In genomic region chr6:43115365-43115764, GRCh38 we compare ENCODE assay signal across 1 cellular context.
TF ChIP-seq lines count a peak whose summit lies in the region.

No MANE protein-coding gene starts in this region.

TF ChIP-seq in K562, 482 proteins besides CTCF, POLR2A, EP300 and RAD21 (continued from another document and continues in another):
- no peak for TF ChIP-seq CUX1 (CRISPR knock-in tag; IDR thresholded peaks at IDR 0.05)
- no peak for TF ChIP-seq MED1 (CRISPR knock-in tag; IDR thresholded peaks at IDR 0.05; ENCODE audit: borderline replicate concordance)
- no peak for TF ChIP-seq RBM15 (IDR thresholded peaks at IDR 0.05; ENCODE audit: insufficient read depth, low read length)
- TF ChIP-seq MCM3 (IDR thresholded peaks at IDR 0.05): no peak
- TF ChIP-seq STAG1 (CRISPR knock-in tag; IDR thresholded peaks at IDR 0.05; ENCODE audit: borderline replicate concordance): no peak
- TF ChIP-seq RHOXF2B (CRISPR knock-in tag; conservative IDR thresholded peaks at IDR 0.05): no peak
- no peak for TF ChIP-seq HMG20B (CRISPR knock-in tag; IDR thresholded peaks at IDR 0.05)
- no peak for TF ChIP-seq ID3 (CRISPR knock-in tag; IDR thresholded peaks at IDR 0.05)
- TF ChIP-seq ID3 (tag; IDR thresholded peaks at IDR 0.05): no peak
- TF ChIP-seq DMBX1 (CRISPR knock-in tag; IDR thresholded peaks at IDR 0.05; ENCODE audit: borderline replicate concordance): no peak; the same call in 1 of the 2 replicates
- TF ChIP-seq JUND (IDR thresholded peaks at IDR 0.05; ENCODE audit: borderline replicate concordance, low read depth, low read length): 0 out of 2 replicates have a peak, but pooled peaks have one; percentile 18
- peak; percentile 63; the same call in 1 of the 3 replicates for TF ChIP-seq JUND (tag; IDR thresholded peaks at IDR 0.05; ENCODE audit: borderline replicate concordance, low read depth, low read length)
- no peak for TF ChIP-seq ZNF436 (CRISPR knock-in tag; IDR thresholded peaks at IDR 0.05)
- TF ChIP-seq FIP1L1 (IDR thresholded peaks at IDR 0.05; ENCODE audit: low read depth, low read length, poor library complexity, severe bottlenecking): no peak
- no peak for TF ChIP-seq TRIM24 (IDR thresholded peaks at IDR 0.05)
- peak; percentile 61 for TF ChIP-seq NFRKB (IDR thresholded peaks at IDR 0.05; ENCODE audit: low read depth)
- TF ChIP-seq TOE1 (IDR thresholded peaks at IDR 0.05; ENCODE audit: borderline replicate concordance): 0 out of 2 replicates have a peak, but pooled peaks have one; percentile 35
- no peak for TF ChIP-seq TOE1 (CRISPR knock-in tag; IDR thresholded peaks at IDR 0.05; ENCODE audit: borderline replicate concordance, low read depth)
- TF ChIP-seq FOXJ3 (CRISPR knock-in tag; IDR thresholded peaks at IDR 0.05): no peak
- TF ChIP-seq SMARCE1 (IDR thresholded peaks at IDR 0.05): peak; percentile 45; the same call in 1 of the 2 replicates
- TF ChIP-seq ZBTB2 (IDR thresholded peaks at IDR 0.05): no peak; the same call in 1 of the 2 replicates
- TF ChIP-seq NFIX (CRISPR knock-in tag; IDR thresholded peaks at IDR 0.05; ENCODE audit: low read depth): no peak
- no peak for TF ChIP-seq ZC3H11A (IDR thresholded peaks at IDR 0.05; ENCODE audit: low read depth, low read length)
- TF ChIP-seq TAF7 (tag; IDR thresholded peaks at IDR 0.05): 0 out of 2 replicates have a peak, but pooled peaks have one; percentile 11
- TF ChIP-seq SIN3B (IDR thresholded peaks at IDR 0.05; ENCODE audit: low read depth): no peak
- peak; percentile 59 for TF ChIP-seq ARID1B (IDR thresholded peaks at IDR 0.05)
- no peak for TF ChIP-seq NFE2L1 (tag; IDR thresholded peaks at IDR 0.05; ENCODE audit: borderline replicate concordance, low read depth)
- TF ChIP-seq HINFP (tag; conservative IDR thresholded peaks at IDR 0.05; ENCODE audit: low read depth): no peak; the same call in 1 of the 2 replicates
- TF ChIP-seq NFE2 (IDR thresholded peaks at IDR 0.05; ENCODE audit: low read depth): peak; percentile 91
- no peak for TF ChIP-seq CEBPZ (IDR thresholded peaks at IDR 0.05; ENCODE audit: borderline replicate concordance, low read depth, low read length)
- no peak for TF ChIP-seq PBX2 (CRISPR knock-in tag; IDR thresholded peaks at IDR 0.05; ENCODE audit: low read depth)
- TF ChIP-seq PBX2 (tag; conservative IDR thresholded peaks at IDR 0.05; ENCODE audit: low read depth): no peak
- TF ChIP-seq ZNF316 (IDR thresholded peaks at IDR 0.05): peak; percentile 81
- no peak for TF ChIP-seq HMBOX1 (IDR thresholded peaks at IDR 0.05)
- no peak for TF ChIP-seq ZNF740 (CRISPR knock-in tag; IDR thresholded peaks at IDR 0.05)
- 0 out of 4 replicates have a peak, but pooled peaks of 1 of the 2 experiments have one; percentile 54 for TF ChIP-seq ZNF740 (tag; IDR thresholded peaks at IDR 0.05)
- no peak for TF ChIP-seq ZNF57 (CRISPR knock-in tag; IDR thresholded peaks at IDR 0.05)
- TF ChIP-seq FOXK2 (conservative IDR thresholded peaks at IDR 0.05 in 1 of 2, IDR thresholded peaks at IDR 0.05 in 1 of 2; ENCODE audit: low read depth in 2 of 2): peak in 1 of 2 experiments; percentile 41; a peak in 1 of 4 replicates
- TF ChIP-seq OTX1 (CRISPR knock-in tag; IDR thresholded peaks at IDR 0.05): no peak
- no peak for TF ChIP-seq KDM2B (CRISPR knock-in tag; IDR thresholded peaks at IDR 0.05)
- TF ChIP-seq MAFG (tag; conservative IDR thresholded peaks at IDR 0.05): peak; percentile 82
- TF ChIP-seq SRSF7 (optimal IDR thresholded peaks at IDR 0.05; ENCODE audit: low read depth, low read length): no peak
- no peak for TF ChIP-seq BHLHE40 (IDR thresholded peaks at IDR 0.05; ENCODE audit: low read length)
- TF ChIP-seq POLR2AphosphoS2 (IDR thresholded peaks at IDR 0.05; ENCODE audit: low read length): no peak
- TF ChIP-seq MAX (CRISPR knock-in tag; IDR thresholded peaks at IDR 0.05): no peak
- TF ChIP-seq ZNF23 (CRISPR knock-in tag; IDR thresholded peaks at IDR 0.05): no peak
- no peak for TF ChIP-seq THRB (CRISPR knock-in tag; conservative IDR thresholded peaks at IDR 0.05)
- no peak for TF ChIP-seq SIX5 (IDR thresholded peaks at IDR 0.05; ENCODE audit: borderline replicate concordance in 1 of 2, insufficient read depth in 1 of 2, low read depth in 1 of 2, low read length in 2 of 2)
